Comparison of ENCODE assay signal across 11 cellular contexts in genomic region chr2:177557794-177558193, GRCh38.
"Had no signal": no experiment of that assay in that cellular context is flagged by ENCODE, and none has a peak within 500 bp of the region (broad histone marks: within the 10 kb centered on the region; RNA-seq: fewer than 3 reads in every experiment).

No MANE protein-coding gene starts in this region.

- H3K9ac ChIP-seq: GM23248 had no signal

- FAIRE-seq: H1, H54 had no signal

- H3K36me3 ChIP-seq: HAP-1 had no signal

- H3K4me3 Mint-ChIP-seq: GM23338, H9, HFFc6 had no signal

- H3K4me1 Mint-ChIP-seq: GM23338 had no signal

- ATAC-seq: GM23338, HCT116 had no signal

- H3K27ac ChIP-seq: GM23248 had no signal

- H3K9me3 Mint-ChIP-seq: HFFc6 had no signal

- H3K27ac Mint-ChIP-seq: GM23338, H9, HFFc6 had no signal

- H3K4me3 ChIP-seq: GM23248, GM23338, HAP-1 had no signal

- H2AFZ ChIP-seq: GM23248, GM23338 had no signal

- DNase-seq: GM23248, GOT3, H7, H9, HCEC 1CT, HFFc6 had no signal

- H3K4me2 ChIP-seq: GM23338 had no signal
